1 cellular context compared by ENCODE assay signal in genomic region chr12:56117778-56118687, GRCh38.
TF ChIP-seq lines count a peak whose summit lies in the region.

TSS of gene ZC3H10 (plus strand) at chr12:56118266. CDS start at chr12:56120563, 2,297 bp downstream.

TF ChIP-seq in HepG2, 621 proteins besides CTCF, POLR2A, EP300 and RAD21 (continued from another document):
- TF ChIP-seq ZHX2 (IDR thresholded peaks at IDR 0.05; ENCODE audit: low read depth): peak; percentile 92
- no peak for TF ChIP-seq ZHX2 (CRISPR knock-in tag; IDR thresholded peaks at IDR 0.05; ENCODE audit: borderline replicate concordance)
TF ChIP-seq in HepG2: peak in this region for 312.
